ENCODE assay signal across 8 cellular contexts in the genomic region with DNA sequence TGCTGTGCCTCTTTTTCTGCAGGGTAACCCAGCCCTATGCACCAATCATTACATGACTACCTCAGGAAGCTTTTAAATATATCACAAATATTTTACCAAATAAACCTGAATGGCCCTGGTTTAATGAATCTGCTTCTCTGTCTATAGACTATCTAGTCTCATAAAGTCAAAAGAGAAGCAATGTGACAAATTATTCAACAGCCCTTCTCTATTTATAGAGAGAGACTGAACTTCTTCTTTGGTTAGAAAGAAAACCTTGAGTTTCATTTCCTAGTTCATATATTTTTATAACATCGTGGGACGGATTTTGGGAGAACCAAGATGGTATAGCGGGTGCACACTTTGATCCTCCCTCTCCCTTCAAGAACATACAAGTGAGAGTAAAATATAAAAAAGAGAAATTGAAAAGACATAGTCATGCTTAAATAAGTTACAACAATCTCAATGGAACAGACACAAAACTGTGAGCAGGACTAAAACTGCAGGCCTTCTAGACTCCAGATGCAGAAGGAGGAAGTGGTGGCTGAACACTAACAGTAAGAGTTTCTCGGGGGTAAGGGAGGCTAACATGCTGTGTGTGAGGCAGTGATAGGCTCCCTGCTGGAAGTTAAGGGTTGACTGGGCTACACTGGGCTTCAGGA. TPM values are rescaled to one million over a fixed set of nuclear protein-coding genes. Genes with fewer than 3 reads are reported as not detected.
DNase-seq lines count a peak whose midpoint lies in the region; ATAC-seq and TF ChIP-seq lines count a peak whose summit lies in the region.
"Not testable (repeated sequence)": the region's sequence is repeated elsewhere in the genome, so short reads cannot be mapped to it uniquely, and the experiment has no call there.

No MANE protein-coding gene starts in this region.

- not testable (repeated sequence) for H3K27me3 Mint-ChIP-seq in activated CD4-positive, alpha-beta memory T cell treated with anti-CD3 and anti-CD28 coated beads for 36 hours

- TF ChIP-seq CTCF in GM10266 (IDR thresholded peaks at IDR 0.05; ENCODE audit: control insufficient read depth, insufficient read depth, low read depth, missing control alignments); heart right ventricle (IDR thresholded peaks at IDR 0.05): not testable (repeated sequence)

- H3K36me3 Mint-ChIP-seq in activated CD4-positive, alpha-beta memory T cell treated with anti-CD3 and anti-CD28 coated beads for 36 hours; stimulated activated effector memory CD8-positive, alpha-beta T cell treated with anti-CD3 and anti-CD28 coated beads, Interleukin-12 subunit alpha, Interleukin-12 subunit beta, amount 100 ng/mL, for 72 hours: not testable (repeated sequence)

- H3K4me1 ChIP-seq in heart right ventricle: peaks cover 0 to 13% (median 0%) of the 10 kb centered on the region in 9 donors

- ATAC-seq in GM19351 (IDR thresholded peaks at IDR 0.05; ENCODE audit: unreplicated experiment): peak; percentile 84
- ATAC-seq in HG02571 (IDR thresholded peaks at IDR 0.05; ENCODE audit: unreplicated experiment): peak; percentile 74
- peak; percentile 79 for ATAC-seq in HG03342 (IDR thresholded peaks at IDR 0.05; ENCODE audit: unreplicated experiment)
- peak in 6 of 8 donors; percentile 55 to 73 (median 58) for ATAC-seq in heart right ventricle
- peak; percentile 88 for ATAC-seq in stimulated activated effector memory CD8-positive, alpha-beta T cell treated with anti-CD3 and anti-CD28 coated beads, Interleukin-12 subunit alpha, Interleukin-12 subunit beta, amount 100 ng/mL, for 72 hours

- WGBS in heart right ventricle, 2 donors: 89 to 92% methylated on average over 4 of the region's 4 CpGs

- H3K36me3 ChIP-seq in heart right ventricle: not testable (repeated sequence)

- not testable (repeated sequence) for H3K27me3 ChIP-seq in heart right ventricle

- H3K27ac Mint-ChIP-seq in activated CD4-positive, alpha-beta memory T cell treated with anti-CD3 and anti-CD28 coated beads for 36 hours: peak overlapping the region; percentile 2
- peak overlapping the region; percentile 6 for H3K27ac Mint-ChIP-seq in stimulated activated effector memory CD8-positive, alpha-beta T cell treated with anti-CD3 and anti-CD28 coated beads, Interleukin-12 subunit alpha, Interleukin-12 subunit beta, amount 100 ng/mL, for 72 hours

- H3K4me1 Mint-ChIP-seq in activated CD4-positive, alpha-beta memory T cell treated with anti-CD3 and anti-CD28 coated beads for 36 hours (ENCODE audit: low read depth): peaks cover 16% of the 10 kb centered on the region
- peaks cover 10% of the 10 kb centered on the region for H3K4me1 Mint-ChIP-seq in stimulated activated effector memory CD8-positive, alpha-beta T cell treated with anti-CD3 and anti-CD28 coated beads, Interleukin-12 subunit alpha, Interleukin-12 subunit beta, amount 100 ng/mL, for 72 hours

- DNase-seq in GM10266 (ENCODE audit: extremely low spot score): peak; percentile 75
- DNase-seq in NOMO-1 (lab: John Stamatoyannopoulos, UW; ENCODE audit: unreplicated experiment in 2 of 2): peak; percentile 47 to 71
- DNase-seq in activated CD4-positive, alpha-beta memory T cell treated with anti-CD3 and anti-CD28 coated beads for 36 hours: peak; percentile 49
- DNase-seq in heart right ventricle: not testable (repeated sequence)
- peak in 1 of 2 donors; percentile 56 for DNase-seq in stimulated activated effector memory CD8-positive, alpha-beta T cell treated with anti-CD3 and anti-CD28 coated beads, Interleukin-12 subunit alpha, Interleukin-12 subunit beta, amount 100 ng/mL, for 72 hours (ENCODE audit: low spot score in 2 of 2)

- H3K4me3 ChIP-seq in heart right ventricle: not testable (repeated sequence)

- POLR2A ChIA-PET in activated CD4-positive, alpha-beta memory T cell treated with anti-CD3 and anti-CD28 coated beads for 36 hours (lab: Charles Lee): not testable (repeated sequence)

- not testable (repeated sequence) for H3K4me3 Mint-ChIP-seq in activated CD4-positive, alpha-beta memory T cell treated with anti-CD3 and anti-CD28 coated beads for 36 hours; stimulated activated effector memory CD8-positive, alpha-beta T cell treated with anti-CD3 and anti-CD28 coated beads, Interleukin-12 subunit alpha, Interleukin-12 subunit beta, amount 100 ng/mL, for 72 hours

- H3K27ac ChIP-seq in heart right ventricle: peak overlapping the region in 1 of 10 donors; percentile 32

- intact Hi-C loops in activated CD4-positive, alpha-beta memory T cell treated with anti-CD3 and anti-CD28 coated beads for 36 hours (cut with micrococcal nuclease); heart right ventricle (cut with DNase I): not testable (repeated sequence)

- CTCF ChIA-PET in activated CD4-positive, alpha-beta memory T cell treated with anti-CD3 and anti-CD28 coated beads for 36 hours (lab: Charles Lee): not testable (repeated sequence)

- not testable (repeated sequence) for H3K9me3 Mint-ChIP-seq in activated CD4-positive, alpha-beta memory T cell treated with anti-CD3 and anti-CD28 coated beads for 36 hours; stimulated activated effector memory CD8-positive, alpha-beta T cell treated with anti-CD3 and anti-CD28 coated beads, Interleukin-12 subunit alpha, Interleukin-12 subunit beta, amount 100 ng/mL, for 72 hours

- not testable (repeated sequence) for H3K9me3 ChIP-seq in heart right ventricle

RNA-seq across cellular contexts. Expression of a gene that starts 3.9 kb away (rescaled TPM):
- 1 to 10 TPM; 2.0 to 4.1 TPM for total RNA-seq in activated CD4-positive, alpha-beta memory T cell treated with anti-CD3 and anti-CD28 coated beads for 36 hours
- total RNA-seq in heart right ventricle: 1 to 10 TPM in 7 of 10 donors, under 1 TPM in 3; 0.19 to 4.1 (median 1.2) TPM
- 1 to 10 TPM in 1 of 2 donors, under 1 TPM in 1; 0.36 to 1.8 TPM for polyA plus RNA-seq in heart right ventricle
